ENCODE assay signal across 3 cellular contexts in the genomic region with DNA sequence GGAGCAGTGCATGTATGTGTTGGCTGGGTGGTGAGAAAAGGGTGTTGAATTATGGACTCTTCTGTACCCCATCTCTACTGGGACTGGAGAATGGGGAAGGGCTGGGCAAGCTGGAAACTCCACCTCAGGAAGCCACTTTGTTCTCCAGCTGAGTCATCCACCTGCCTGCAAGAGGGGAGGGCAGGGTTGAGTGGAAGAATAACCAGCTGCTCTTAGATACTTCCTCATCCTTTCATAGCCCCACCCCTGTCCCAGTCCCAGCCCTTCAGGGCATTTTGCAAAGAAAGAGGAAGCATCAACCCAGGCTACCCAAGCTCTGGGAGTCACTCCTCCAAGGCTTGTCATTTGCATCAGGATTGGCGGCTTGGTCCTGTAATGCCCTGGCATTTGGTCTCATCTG.
TF ChIP-seq lines count a peak whose summit lies in the region.

No MANE protein-coding gene starts in this region.

TF ChIP-seq in SK-N-SH treated with all-trans-retinoic acid at 6 μM for 48 hours, 23 proteins besides CTCF, POLR2A, EP300 and RAD21 (continued from another document):
- no peak for TF ChIP-seq ARNTL (CRISPR knock-in tag; IDR thresholded peaks at IDR 0.05; ENCODE audit: borderline replicate concordance, low read depth)
- no peak for TF ChIP-seq ISL1 (CRISPR knock-in tag; IDR thresholded peaks at IDR 0.05)
- TF ChIP-seq, protein P1, sequence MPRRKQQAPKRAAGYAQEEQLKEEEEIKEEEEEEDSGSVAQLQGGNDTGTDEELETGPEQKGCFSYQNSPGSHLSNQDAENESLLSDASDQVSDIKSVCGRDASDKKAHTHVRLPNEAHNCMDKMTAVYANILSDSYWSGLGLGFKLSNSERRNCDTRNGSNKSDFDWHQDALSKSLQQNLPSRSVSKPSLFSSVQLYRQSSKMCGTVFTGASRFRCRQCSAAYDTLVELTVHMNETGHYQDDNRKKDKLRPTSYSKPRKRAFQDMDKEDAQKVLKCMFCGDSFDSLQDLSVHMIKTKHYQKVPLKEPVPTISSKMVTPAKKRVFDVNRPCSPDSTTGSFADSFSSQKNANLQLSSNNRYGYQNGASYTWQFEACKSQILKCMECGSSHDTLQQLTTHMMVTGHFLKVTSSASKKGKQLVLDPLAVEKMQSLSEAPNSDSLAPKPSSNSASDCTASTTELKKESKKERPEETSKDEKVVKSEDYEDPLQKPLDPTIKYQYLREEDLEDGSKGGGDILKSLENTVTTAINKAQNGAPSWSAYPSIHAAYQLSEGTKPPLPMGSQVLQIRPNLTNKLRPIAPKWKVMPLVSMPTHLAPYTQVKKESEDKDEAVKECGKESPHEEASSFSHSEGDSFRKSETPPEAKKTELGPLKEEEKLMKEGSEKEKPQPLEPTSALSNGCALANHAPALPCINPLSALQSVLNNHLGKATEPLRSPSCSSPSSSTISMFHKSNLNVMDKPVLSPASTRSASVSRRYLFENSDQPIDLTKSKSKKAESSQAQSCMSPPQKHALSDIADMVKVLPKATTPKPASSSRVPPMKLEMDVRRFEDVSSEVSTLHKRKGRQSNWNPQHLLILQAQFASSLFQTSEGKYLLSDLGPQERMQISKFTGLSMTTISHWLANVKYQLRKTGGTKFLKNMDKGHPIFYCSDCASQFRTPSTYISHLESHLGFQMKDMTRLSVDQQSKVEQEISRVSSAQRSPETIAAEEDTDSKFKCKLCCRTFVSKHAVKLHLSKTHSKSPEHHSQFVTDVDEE (CRISPR knock-in tag; IDR thresholded peaks at IDR 0.05) = no peak
- no peak for TF ChIP-seq ZFP30 (CRISPR knock-in tag; IDR thresholded peaks at IDR 0.05)
- no peak for TF ChIP-seq ZFP3 (CRISPR knock-in tag; IDR thresholded peaks at IDR 0.05)
- no peak for TF ChIP-seq ZNF8 (CRISPR knock-in tag; IDR thresholded peaks at IDR 0.05)
- no peak for TF ChIP-seq ZNF70 (CRISPR knock-in tag; IDR thresholded peaks at IDR 0.05)
- TF ChIP-seq, protein P2, sequence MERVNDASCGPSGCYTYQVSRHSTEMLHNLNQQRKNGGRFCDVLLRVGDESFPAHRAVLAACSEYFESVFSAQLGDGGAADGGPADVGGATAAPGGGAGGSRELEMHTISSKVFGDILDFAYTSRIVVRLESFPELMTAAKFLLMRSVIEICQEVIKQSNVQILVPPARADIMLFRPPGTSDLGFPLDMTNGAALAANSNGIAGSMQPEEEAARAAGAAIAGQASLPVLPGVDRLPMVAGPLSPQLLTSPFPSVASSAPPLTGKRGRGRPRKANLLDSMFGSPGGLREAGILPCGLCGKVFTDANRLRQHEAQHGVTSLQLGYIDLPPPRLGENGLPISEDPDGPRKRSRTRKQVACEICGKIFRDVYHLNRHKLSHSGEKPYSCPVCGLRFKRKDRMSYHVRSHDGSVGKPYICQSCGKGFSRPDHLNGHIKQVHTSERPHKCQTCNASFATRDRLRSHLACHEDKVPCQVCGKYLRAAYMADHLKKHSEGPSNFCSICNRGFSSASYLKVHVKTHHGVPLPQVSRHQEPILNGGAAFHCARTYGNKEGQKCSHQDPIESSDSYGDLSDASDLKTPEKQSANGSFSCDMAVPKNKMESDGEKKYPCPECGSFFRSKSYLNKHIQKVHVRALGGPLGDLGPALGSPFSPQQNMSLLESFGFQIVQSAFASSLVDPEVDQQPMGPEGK (CRISPR knock-in tag; IDR thresholded peaks at IDR 0.05; ENCODE audit: borderline replicate concordance) = no peak
- TF ChIP-seq, protein P3, sequence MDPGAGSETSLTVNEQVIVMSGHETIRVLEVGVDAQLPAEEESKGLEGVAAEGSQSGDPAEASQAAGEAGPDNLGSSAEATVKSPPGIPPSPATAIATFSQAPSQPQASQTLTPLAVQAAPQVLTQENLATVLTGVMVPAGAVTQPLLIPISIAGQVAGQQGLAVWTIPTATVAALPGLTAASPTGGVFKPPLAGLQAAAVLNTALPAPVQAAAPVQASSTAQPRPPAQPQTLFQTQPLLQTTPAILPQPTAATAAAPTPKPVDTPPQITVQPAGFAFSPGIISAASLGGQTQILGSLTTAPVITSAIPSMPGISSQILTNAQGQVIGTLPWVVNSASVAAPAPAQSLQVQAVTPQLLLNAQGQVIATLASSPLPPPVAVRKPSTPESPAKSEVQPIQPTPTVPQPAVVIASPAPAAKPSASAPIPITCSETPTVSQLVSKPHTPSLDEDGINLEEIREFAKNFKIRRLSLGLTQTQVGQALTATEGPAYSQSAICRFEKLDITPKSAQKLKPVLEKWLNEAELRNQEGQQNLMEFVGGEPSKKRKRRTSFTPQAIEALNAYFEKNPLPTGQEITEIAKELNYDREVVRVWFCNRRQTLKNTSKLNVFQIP (CRISPR knock-in tag; IDR thresholded peaks at IDR 0.05; ENCODE audit: borderline replicate concordance, low read depth) = no peak
- TF ChIP-seq TOX (CRISPR knock-in tag; IDR thresholded peaks at IDR 0.05; ENCODE audit: borderline replicate concordance) = no peak
- TF ChIP-seq GLIS3 (CRISPR knock-in tag; IDR thresholded peaks at IDR 0.05) = no peak
- TF ChIP-seq ZNF565 (CRISPR knock-in tag; conservative IDR thresholded peaks at IDR 0.05; ENCODE audit: low read depth) = no peak

TF ChIP-seq in SK-N-SH, 30 proteins besides CTCF, POLR2A, EP300 and RAD21 (continued from another document):
- TF ChIP-seq, protein P4, sequence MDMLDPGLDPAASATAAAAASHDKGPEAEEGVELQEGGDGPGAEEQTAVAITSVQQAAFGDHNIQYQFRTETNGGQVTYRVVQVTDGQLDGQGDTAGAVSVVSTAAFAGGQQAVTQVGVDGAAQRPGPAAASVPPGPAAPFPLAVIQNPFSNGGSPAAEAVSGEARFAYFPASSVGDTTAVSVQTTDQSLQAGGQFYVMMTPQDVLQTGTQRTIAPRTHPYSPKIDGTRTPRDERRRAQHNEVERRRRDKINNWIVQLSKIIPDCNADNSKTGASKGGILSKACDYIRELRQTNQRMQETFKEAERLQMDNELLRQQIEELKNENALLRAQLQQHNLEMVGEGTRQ (IDR thresholded peaks at IDR 0.05; ENCODE audit: borderline replicate concordance, low read depth, low read length) = no peak
- TF ChIP-seq, protein P5, sequence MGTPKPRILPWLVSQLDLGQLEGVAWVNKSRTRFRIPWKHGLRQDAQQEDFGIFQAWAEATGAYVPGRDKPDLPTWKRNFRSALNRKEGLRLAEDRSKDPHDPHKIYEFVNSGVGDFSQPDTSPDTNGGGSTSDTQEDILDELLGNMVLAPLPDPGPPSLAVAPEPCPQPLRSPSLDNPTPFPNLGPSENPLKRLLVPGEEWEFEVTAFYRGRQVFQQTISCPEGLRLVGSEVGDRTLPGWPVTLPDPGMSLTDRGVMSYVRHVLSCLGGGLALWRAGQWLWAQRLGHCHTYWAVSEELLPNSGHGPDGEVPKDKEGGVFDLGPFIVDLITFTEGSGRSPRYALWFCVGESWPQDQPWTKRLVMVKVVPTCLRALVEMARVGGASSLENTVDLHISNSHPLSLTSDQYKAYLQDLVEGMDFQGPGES (IDR thresholded peaks at IDR 0.05; ENCODE audit: low read depth, low read length) = no peak
- TF ChIP-seq GATA2 (CRISPR knock-in tag; IDR thresholded peaks at IDR 0.05) (no peak), FOXJ3 (CRISPR knock-in tag; IDR thresholded peaks at IDR 0.05) (no peak), CHD2 (IDR thresholded peaks at IDR 0.05; ENCODE audit: low read length, partially characterized antibody) (no peak), YY1 (IDR thresholded peaks at IDR 0.05; ENCODE audit: low read depth) (no peak), MXI1 (IDR thresholded peaks at IDR 0.05; ENCODE audit: low read depth, low read length) (no peak)
- TF ChIP-seq, protein P6, sequence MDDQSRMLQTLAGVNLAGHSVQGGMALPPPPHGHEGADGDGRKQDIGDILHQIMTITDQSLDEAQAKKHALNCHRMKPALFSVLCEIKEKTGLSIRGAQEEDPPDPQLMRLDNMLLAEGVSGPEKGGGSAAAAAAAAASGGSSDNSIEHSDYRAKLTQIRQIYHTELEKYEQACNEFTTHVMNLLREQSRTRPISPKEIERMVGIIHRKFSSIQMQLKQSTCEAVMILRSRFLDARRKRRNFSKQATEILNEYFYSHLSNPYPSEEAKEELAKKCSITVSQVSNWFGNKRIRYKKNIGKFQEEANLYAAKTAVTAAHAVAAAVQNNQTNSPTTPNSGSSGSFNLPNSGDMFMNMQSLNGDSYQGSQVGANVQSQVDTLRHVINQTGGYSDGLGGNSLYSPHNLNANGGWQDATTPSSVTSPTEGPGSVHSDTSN (IDR thresholded peaks at IDR 0.05) = no peak

TF ChIP-seq in HEK293, 187 proteins besides CTCF, POLR2A, EP300 and RAD21 (continued from another document):
- TF ChIP-seq, protein P7, sequence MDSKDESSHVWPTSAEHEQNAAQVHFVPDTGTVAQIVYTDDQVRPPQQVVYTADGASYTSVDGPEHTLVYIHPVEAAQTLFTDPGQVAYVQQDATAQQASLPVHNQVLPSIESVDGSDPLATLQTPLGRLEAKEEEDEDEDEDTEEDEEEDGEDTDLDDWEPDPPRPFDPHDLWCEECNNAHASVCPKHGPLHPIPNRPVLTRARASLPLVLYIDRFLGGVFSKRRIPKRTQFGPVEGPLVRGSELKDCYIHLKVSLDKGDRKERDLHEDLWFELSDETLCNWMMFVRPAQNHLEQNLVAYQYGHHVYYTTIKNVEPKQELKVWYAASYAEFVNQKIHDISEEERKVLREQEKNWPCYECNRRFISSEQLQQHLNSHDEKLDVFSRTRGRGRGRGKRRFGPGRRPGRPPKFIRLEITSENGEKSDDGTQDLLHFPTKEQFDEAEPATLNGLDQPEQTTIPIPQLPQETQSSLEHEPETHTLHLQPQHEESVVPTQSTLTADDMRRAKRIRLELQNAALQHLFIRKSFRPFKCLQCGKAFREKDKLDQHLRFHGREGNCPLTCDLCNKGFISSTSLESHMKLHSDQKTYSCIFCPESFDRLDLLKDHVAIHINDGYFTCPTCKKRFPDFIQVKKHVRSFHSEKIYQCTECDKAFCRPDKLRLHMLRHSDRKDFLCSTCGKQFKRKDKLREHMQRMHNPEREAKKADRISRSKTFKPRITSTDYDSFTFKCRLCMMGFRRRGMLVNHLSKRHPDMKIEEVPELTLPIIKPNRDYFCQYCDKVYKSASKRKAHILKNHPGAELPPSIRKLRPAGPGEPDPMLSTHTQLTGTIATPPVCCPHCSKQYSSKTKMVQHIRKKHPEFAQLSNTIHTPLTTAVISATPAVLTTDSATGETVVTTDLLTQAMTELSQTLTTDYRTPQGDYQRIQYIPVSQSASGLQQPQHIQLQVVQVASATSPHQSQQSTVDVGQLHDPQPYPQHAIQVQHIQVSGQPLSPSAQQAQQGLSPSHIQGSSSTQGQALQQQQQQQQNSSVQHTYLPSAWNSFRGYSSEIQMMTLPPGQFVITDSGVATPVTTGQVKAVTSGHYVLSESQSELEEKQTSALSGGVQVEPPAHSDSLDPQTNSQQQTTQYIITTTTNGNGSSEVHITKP (tag by site-specific recombination; IDR thresholded peaks at IDR 0.05) = peak; percentile 32; the same call in 1 of the 2 replicates
- TF ChIP-seq ZBTB48 (tag by site-specific recombination; IDR thresholded peaks at IDR 0.05) (no peak), ZNF112 (tag by site-specific recombination; IDR thresholded peaks at IDR 0.05) (no peak), ZNF140 (tag by site-specific recombination; IDR thresholded peaks at IDR 0.05) (no peak)
